Comparison of ENCODE assay signal across 7 cellular contexts in the genomic region with DNA sequence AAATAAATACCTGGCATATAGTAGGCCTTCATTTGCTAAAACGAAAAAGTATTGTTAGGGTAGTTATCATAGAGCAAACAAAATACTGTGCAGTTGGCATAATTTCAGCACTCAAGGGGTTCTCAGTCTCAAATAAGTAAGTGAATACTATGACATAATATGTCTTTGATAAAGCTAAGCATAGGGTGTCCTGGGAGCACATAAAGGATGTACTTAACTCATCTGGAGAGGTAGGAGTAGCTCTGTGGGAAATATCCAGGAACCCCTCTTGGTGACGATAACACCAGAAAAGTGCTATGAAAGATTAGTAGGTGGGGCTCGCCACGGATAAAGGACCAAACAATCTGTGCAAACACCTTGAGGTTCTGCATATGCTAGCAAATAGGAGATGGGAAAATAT. TPM values are rescaled to one million over a fixed set of nuclear protein-coding genes. Genes with fewer than 3 reads are reported as not detected.
"Had no signal": no experiment of that assay in that cellular context is flagged by ENCODE, and none has a peak within 500 bp of the region (broad histone marks: within the 10 kb centered on the region; RNA-seq: fewer than 3 reads in every experiment).

No MANE protein-coding gene starts in this region.

- DNase-seq: GM23248, H9, HCEC 1CT, IMR-90 had no signal

- H3K4me3 ChIP-seq: GM23248, K562 had no signal

- ATAC-seq: K562 had no signal

- H3K27ac ChIP-seq: GM23248 had no signal

RNA-seq across cellular contexts. Expression of a gene that starts 23.2 kb away (rescaled TPM):
- total RNA-seq: H1, H9, IMR-90, K562 had no signal

RNA-seq across cellular contexts. Expression of a gene that starts 31.7 kb away (rescaled TPM):
- total RNA-seq: GM23248, H1, H9, HT-29, IMR-90, K562 had no signal
